14 cellular contexts compared by ENCODE assay signal in genomic region chr15:95169701-95170459, GRCh38.
DNase-seq lines count a peak whose midpoint lies in the region; ATAC-seq and TF ChIP-seq lines count a peak whose summit lies in the region.
"Had no signal": no experiment of that assay in that cellular context is flagged by ENCODE, and none has a peak within 500 bp of the region (broad histone marks: within the 10 kb centered on the region; RNA-seq: fewer than 3 reads in every experiment).

No MANE protein-coding gene starts in this region.

- H3K27me3 ChIP-seq in duodenal mucosa (ENCODE audit: control insufficient read depth in 1 of 2, insufficient read depth in 2 of 2, low read length in 2 of 2) (no peaks in the 10 kb centered on the region), transverse colon (no peaks in the 10 kb centered on the region)

- DNase-seq in HFF-Myc (ENCODE audit: extremely low read depth, low read depth) (no peak), transverse colon (peak; percentile 43), D341Med (ENCODE audit: low spot score) (no peak)
- no peak for DNase-seq in activated CD4-positive, alpha-beta T cell treated with anti-CD3 and anti-CD28 coated beads, Interleukin-2, amount 10 ng/mL, durations not matched to agents 7 days and 5 days
- DNase-seq: activated CD4-positive, alpha-beta T cell treated with anti-CD3 and anti-CD28 coated beads, Interleukin-2, amount 10 ng/mL, durations not matched to agents 24 days and 14 days; activated naive CD4-positive, alpha-beta T cell treated with anti-CD3 and anti-CD28 coated beads, Interleukin-2, amount 50 U/mL, for 16 hours; DMS153; NCI-H446 had no signal

- no peak for TF ChIP-seq CTCF in HFF-Myc (IDR thresholded peaks at IDR 0.05; ENCODE audit: low read depth, low read length, missing control alignments)
- TF ChIP-seq CTCF in nephron (IDR thresholded peaks at IDR 0.05; ENCODE audit: unreplicated experiment in 3 of 3) = no peak
- TF ChIP-seq CTCF in transverse colon (IDR thresholded peaks at IDR 0.05) = no peak

- peaks cover 4% of the 10 kb centered on the region for H3K9me3 Mint-ChIP-seq in nephron
- peaks cover 5% of the 10 kb centered on the region for H3K9me3 Mint-ChIP-seq in activated CD4-positive, alpha-beta T cell treated with anti-CD3 and anti-CD28 coated beads, Interleukin-2, amount 10 ng/mL, durations not matched to agents 7 days and 5 days
- H3K9me3 Mint-ChIP-seq: activated CD4-positive, alpha-beta T cell treated with anti-CD3 and anti-CD28 coated beads, Interleukin-2, amount 10 ng/mL, durations not matched to agents 24 days and 14 days had no signal

- peak overlapping the region; percentile 42 to 52 (median 47) for H3K4me3 Mint-ChIP-seq in nephron
- H3K4me3 Mint-ChIP-seq in activated CD4-positive, alpha-beta T cell treated with anti-CD3 and anti-CD28 coated beads, Interleukin-2, amount 10 ng/mL, durations not matched to agents 7 days and 5 days = no peak overlapping the region
- H3K4me3 Mint-ChIP-seq: activated CD4-positive, alpha-beta T cell treated with anti-CD3 and anti-CD28 coated beads, Interleukin-2, amount 10 ng/mL, durations not matched to agents 24 days and 14 days had no signal

- no peak overlapping the region for H3K27ac ChIP-seq in duodenal mucosa (ENCODE audit: low read depth, low read length)
- peak overlapping the region; percentile 42 to 66 (median 61) for H3K27ac ChIP-seq in transverse colon
- H3K27ac ChIP-seq: KMS-11, parathyroid adenoma had no signal

- TF ChIP-seq EP300 in transverse colon (IDR thresholded peaks at IDR 0.05; ENCODE audit: low read depth) = no peak

- no peak for TF ChIP-seq POLR2A in transverse colon (IDR thresholded peaks at IDR 0.05)

- H3K4me1 ChIP-seq in duodenal mucosa (ENCODE audit: control insufficient read depth in 1 of 2, insufficient read depth in 2 of 2, low read length in 2 of 2) = no peaks in the 10 kb centered on the region
- H3K4me1 ChIP-seq in transverse colon = peaks cover 0 to 10% (median 0%) of the 10 kb centered on the region in 4 donors
- H3K4me1 ChIP-seq: parathyroid adenoma had no signal

- in situ Hi-C loops in transverse colon (cut with MboI; ENCODE audit: low pct_ligation_motif_present in 1 of 4, low pct_unique_long_range_greater_than_20kb in 1 of 4, low sequenced_read_pairs in 3 of 4) = no loop called here

- POLR2A ChIA-PET in activated CD4-positive, alpha-beta T cell treated with anti-CD3 and anti-CD28 coated beads, Interleukin-2, amount 10 ng/mL, durations not matched to agents 7 days and 5 days (lab: Charles Lee) = no interaction called here

- peak overlapping the region; percentile 96 to 98 (median 97) for H3K27ac Mint-ChIP-seq in nephron
- no peak overlapping the region for H3K27ac Mint-ChIP-seq in activated CD4-positive, alpha-beta T cell treated with anti-CD3 and anti-CD28 coated beads, Interleukin-2, amount 10 ng/mL, durations not matched to agents 7 days and 5 days
- H3K27ac Mint-ChIP-seq: activated CD4-positive, alpha-beta T cell treated with anti-CD3 and anti-CD28 coated beads, Interleukin-2, amount 10 ng/mL, durations not matched to agents 24 days and 14 days had no signal

- 44 to 60% methylated on average over 9 to 25 of the region's 25 CpGs for WGBS in transverse colon (ENCODE audit: low coverage in 1 of 2), 2 donors

- peaks cover 5% of the 10 kb centered on the region for H3K36me3 Mint-ChIP-seq in nephron (ENCODE audit: low read depth)
- no peaks in the 10 kb centered on the region for H3K36me3 Mint-ChIP-seq in activated CD4-positive, alpha-beta T cell treated with anti-CD3 and anti-CD28 coated beads, Interleukin-2, amount 10 ng/mL, durations not matched to agents 7 days and 5 days (ENCODE audit: low read depth)

- intact Hi-C loops in transverse colon (cut with DNase I; ENCODE audit: low total_unique reads) = no loop called here

- H3K27me3 Mint-ChIP-seq in nephron (ENCODE audit: low read depth) = peaks cover 4% of the 10 kb centered on the region
- no peaks in the 10 kb centered on the region for H3K27me3 Mint-ChIP-seq in activated CD4-positive, alpha-beta T cell treated with anti-CD3 and anti-CD28 coated beads, Interleukin-2, amount 10 ng/mL, durations not matched to agents 7 days and 5 days

- H3K9me3 ChIP-seq in duodenal mucosa (ENCODE audit: control insufficient read depth in 1 of 2, low read length in 2 of 2) = peaks cover 0 to 2% of the 10 kb centered on the region in 2 donors
- no peaks in the 10 kb centered on the region for H3K9me3 ChIP-seq in transverse colon

- H3K36me3 ChIP-seq in duodenal mucosa (ENCODE audit: control insufficient read depth in 1 of 2, insufficient read depth in 2 of 2, low read length in 2 of 2) (no peaks in the 10 kb centered on the region), transverse colon (no peaks in the 10 kb centered on the region)

- H3K4me1 Mint-ChIP-seq in nephron = peaks cover 52% of the 10 kb centered on the region
- H3K4me1 Mint-ChIP-seq in activated CD4-positive, alpha-beta T cell treated with anti-CD3 and anti-CD28 coated beads, Interleukin-2, amount 10 ng/mL, durations not matched to agents 7 days and 5 days = no peaks in the 10 kb centered on the region
- H3K4me1 Mint-ChIP-seq: activated CD4-positive, alpha-beta T cell treated with anti-CD3 and anti-CD28 coated beads, Interleukin-2, amount 10 ng/mL, durations not matched to agents 24 days and 14 days had no signal

- peak overlapping the region; percentile 14 for H3K4me3 ChIP-seq in HFF-Myc (replicated peaks; ENCODE audit: low read depth, low read length)
- H3K4me3 ChIP-seq in duodenal mucosa (ENCODE audit: low read depth in 1 of 2, low read length in 2 of 2) = peak overlapping the region; percentile 21 to 39
- peak overlapping the region in 1 of 4 donors; percentile 1 for H3K4me3 ChIP-seq in transverse colon

- H3K9ac ChIP-seq in duodenal mucosa (ENCODE audit: low read depth in 1 of 2, low read length in 2 of 2) = no peak overlapping the region
- H3K9ac ChIP-seq: KMS-11, parathyroid adenoma had no signal

- ATAC-seq in GM18519 (IDR thresholded peaks at IDR 0.05; ENCODE audit: low FRiP score, unreplicated experiment) (no peak), GM21528 (IDR thresholded peaks at IDR 0.05; ENCODE audit: low FRiP score, unreplicated experiment) (no peak)

- CTCF ChIA-PET in activated CD4-positive, alpha-beta T cell treated with anti-CD3 and anti-CD28 coated beads, Interleukin-2, amount 10 ng/mL, durations not matched to agents 7 days and 5 days (lab: Charles Lee) = no interaction called here
